16 cellular contexts compared by ENCODE assay signal in genomic region chr11:4134844-4135243, GRCh38. TPM values are rescaled to one million over a fixed set of nuclear protein-coding genes. Genes with fewer than 3 reads are reported as not detected.
DNase-seq lines count a peak whose midpoint lies in the region; ATAC-seq, FAIRE-seq and TF ChIP-seq lines count a peak whose summit lies in the region.
"Had no signal": no experiment of that assay in that cellular context is flagged by ENCODE, and none has a peak within 500 bp of the region (broad histone marks: within the 10 kb centered on the region; RNA-seq: fewer than 3 reads in every experiment).

No MANE protein-coding gene starts in this region.

- H3K27ac Mint-ChIP-seq in activated naive CD4-positive, alpha-beta T cell treated with anti-CD3 and anti-CD28 coated beads, Interleukin-2, amount 10 ng/mL, durations not matched to agents 7 days and 5 days, result peak overlapping the region; percentile 60
- H3K27ac Mint-ChIP-seq: activated naive CD8-positive, alpha-beta T cell treated with anti-CD3 and anti-CD28 coated beads, Interleukin-2, amount 10 ng/mL, durations not matched to agents 7 days and 5 days had no signal

- no peaks in the 10 kb centered on the region for H3K4me1 Mint-ChIP-seq in activated naive CD4-positive, alpha-beta T cell treated with anti-CD3 and anti-CD28 coated beads, Interleukin-2, amount 10 ng/mL, durations not matched to agents 7 days and 5 days
- H3K4me1 Mint-ChIP-seq: activated naive CD8-positive, alpha-beta T cell treated with anti-CD3 and anti-CD28 coated beads, Interleukin-2, amount 10 ng/mL, durations not matched to agents 7 days and 5 days had no signal

- H3K27me3 Mint-ChIP-seq in activated naive CD4-positive, alpha-beta T cell treated with anti-CD3 and anti-CD28 coated beads, Interleukin-2, amount 10 ng/mL, durations not matched to agents 7 days and 5 days, result no peaks in the 10 kb centered on the region
- H3K27me3 Mint-ChIP-seq: activated naive CD8-positive, alpha-beta T cell treated with anti-CD3 and anti-CD28 coated beads, Interleukin-2, amount 10 ng/mL, durations not matched to agents 7 days and 5 days had no signal

- no peak for DNase-seq in activated naive CD4-positive, alpha-beta T cell treated with anti-CD3 and anti-CD28 coated beads, Interleukin-2, amount 10 ng/mL, durations not matched to agents 7 days and 5 days
- DNase-seq in activated naive CD4-positive, alpha-beta T cell (lab: John Stamatoyannopoulos, UW), result no peak
- DNase-seq in fibroblast of the aortic adventitia (ENCODE audit: low read depth), result peak; percentile 47
- DNase-seq in urothelium cell line (ENCODE audit: low spot score), result peak; percentile 5
- DNase-seq in activated CD8-positive, alpha-beta memory T cell treated with anti-CD3 and anti-CD28 coated beads for 24 hours, result no peak
- DNase-seq: activated naive CD8-positive, alpha-beta T cell treated with anti-CD3 and anti-CD28 coated beads, Interleukin-2, amount 10 ng/mL, durations not matched to agents 7 days and 5 days; DND-41; effector CD4-positive, alpha-beta T cell; NCI-H1417 treated with DMSO at 0.1 percent for 48 hours; NCI-H69; pancreas had no signal

- no peak overlapping the region for H3K4me3 Mint-ChIP-seq in activated naive CD4-positive, alpha-beta T cell treated with anti-CD3 and anti-CD28 coated beads, Interleukin-2, amount 10 ng/mL, durations not matched to agents 7 days and 5 days
- H3K4me3 Mint-ChIP-seq: activated naive CD8-positive, alpha-beta T cell treated with anti-CD3 and anti-CD28 coated beads, Interleukin-2, amount 10 ng/mL, durations not matched to agents 7 days and 5 days had no signal

- ATAC-seq in SK-N-SH treated with all-trans-retinoic acid at 6 μM for 48 hours, result peak; percentile 39; the same call in 2 of the 3 replicates
- ATAC-seq in HG02623 (IDR thresholded peaks at IDR 0.05; ENCODE audit: unreplicated experiment), result no peak
- ATAC-seq in HG02884 (IDR thresholded peaks at IDR 0.05; ENCODE audit: unreplicated experiment), result no peak
- ATAC-seq: HCT116, Right ventricle myocardium inferior had no signal

- H3K9me3 Mint-ChIP-seq in activated naive CD4-positive, alpha-beta T cell treated with anti-CD3 and anti-CD28 coated beads, Interleukin-2, amount 10 ng/mL, durations not matched to agents 7 days and 5 days, result peaks cover 2% of the 10 kb centered on the region

- no peak for FAIRE-seq in urothelium cell line (lab: Jason Lieb, UNC)
- FAIRE-seq: pancreas had no signal

- no peak overlapping the region for H3K4me3 ChIP-seq in fibroblast of the aortic adventitia (ENCODE audit: low read depth, low read length)
- H3K4me3 ChIP-seq: pancreas had no signal

- peaks cover 62% of the 10 kb centered on the region for H3K36me3 Mint-ChIP-seq in activated naive CD4-positive, alpha-beta T cell treated with anti-CD3 and anti-CD28 coated beads, Interleukin-2, amount 10 ng/mL, durations not matched to agents 7 days and 5 days

- TF ChIP-seq CTCF in fibroblast of the aortic adventitia (IDR thresholded peaks at IDR 0.05; ENCODE audit: insufficient read depth, low read length), result no peak

- CTCF ChIA-PET in activated naive CD4-positive, alpha-beta T cell treated with anti-CD3 and anti-CD28 coated beads, Interleukin-2, amount 10 ng/mL, durations not matched to agents 7 days and 5 days (lab: Charles Lee), result no interaction called here

TF ChIP-seq in SK-N-SH treated with all-trans-retinoic acid at 6 μM for 48 hours, 23 proteins besides CTCF, POLR2A, EP300 and RAD21:
- TF ChIP-seq ISL1 (CRISPR knock-in tag; IDR thresholded peaks at IDR 0.05), result peak; percentile 59
- no peak for TF ChIP-seq ZFP3 (CRISPR knock-in tag; IDR thresholded peaks at IDR 0.05)
- no peak for TF ChIP-seq CSRNP3 (CRISPR knock-in tag; IDR thresholded peaks at IDR 0.05)
- no peak for TF ChIP-seq TOX (CRISPR knock-in tag; IDR thresholded peaks at IDR 0.05; ENCODE audit: borderline replicate concordance)
- TF ChIP-seq, protein P1, sequence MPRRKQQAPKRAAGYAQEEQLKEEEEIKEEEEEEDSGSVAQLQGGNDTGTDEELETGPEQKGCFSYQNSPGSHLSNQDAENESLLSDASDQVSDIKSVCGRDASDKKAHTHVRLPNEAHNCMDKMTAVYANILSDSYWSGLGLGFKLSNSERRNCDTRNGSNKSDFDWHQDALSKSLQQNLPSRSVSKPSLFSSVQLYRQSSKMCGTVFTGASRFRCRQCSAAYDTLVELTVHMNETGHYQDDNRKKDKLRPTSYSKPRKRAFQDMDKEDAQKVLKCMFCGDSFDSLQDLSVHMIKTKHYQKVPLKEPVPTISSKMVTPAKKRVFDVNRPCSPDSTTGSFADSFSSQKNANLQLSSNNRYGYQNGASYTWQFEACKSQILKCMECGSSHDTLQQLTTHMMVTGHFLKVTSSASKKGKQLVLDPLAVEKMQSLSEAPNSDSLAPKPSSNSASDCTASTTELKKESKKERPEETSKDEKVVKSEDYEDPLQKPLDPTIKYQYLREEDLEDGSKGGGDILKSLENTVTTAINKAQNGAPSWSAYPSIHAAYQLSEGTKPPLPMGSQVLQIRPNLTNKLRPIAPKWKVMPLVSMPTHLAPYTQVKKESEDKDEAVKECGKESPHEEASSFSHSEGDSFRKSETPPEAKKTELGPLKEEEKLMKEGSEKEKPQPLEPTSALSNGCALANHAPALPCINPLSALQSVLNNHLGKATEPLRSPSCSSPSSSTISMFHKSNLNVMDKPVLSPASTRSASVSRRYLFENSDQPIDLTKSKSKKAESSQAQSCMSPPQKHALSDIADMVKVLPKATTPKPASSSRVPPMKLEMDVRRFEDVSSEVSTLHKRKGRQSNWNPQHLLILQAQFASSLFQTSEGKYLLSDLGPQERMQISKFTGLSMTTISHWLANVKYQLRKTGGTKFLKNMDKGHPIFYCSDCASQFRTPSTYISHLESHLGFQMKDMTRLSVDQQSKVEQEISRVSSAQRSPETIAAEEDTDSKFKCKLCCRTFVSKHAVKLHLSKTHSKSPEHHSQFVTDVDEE (CRISPR knock-in tag; IDR thresholded peaks at IDR 0.05), result no peak

RNA-seq across cellular contexts. Expression of gene RRM1, which starts 40.2 kb away (rescaled TPM):
- 71.1 and 158 TPM in 2 replicates for total RNA-seq in fibroblast of the aortic adventitia (ENCODE audit: low replicate concordance)

Comparison
In these comparisons a context has a peak if more than half of its experiments do, and no peak if none do; other contexts are left out.
1. DNase-seq: peak in fibroblast of the aortic adventitia (single experiment) and urothelium cell line (single experiment); none in activated naive CD4-positive, alpha-beta T cell treated with anti-CD3 and anti-CD28 coated beads, Interleukin-2, amount 10 ng/mL, durations not matched to agents 7 days and 5 days (single experiment), activated naive CD4-positive, alpha-beta T cell (0 of 4) and activated CD8-positive, alpha-beta memory T cell treated with anti-CD3 and anti-CD28 coated beads for 24 hours (single experiment).